Comparison of ENCODE assay signal across 18 cellular contexts in the genomic region with DNA sequence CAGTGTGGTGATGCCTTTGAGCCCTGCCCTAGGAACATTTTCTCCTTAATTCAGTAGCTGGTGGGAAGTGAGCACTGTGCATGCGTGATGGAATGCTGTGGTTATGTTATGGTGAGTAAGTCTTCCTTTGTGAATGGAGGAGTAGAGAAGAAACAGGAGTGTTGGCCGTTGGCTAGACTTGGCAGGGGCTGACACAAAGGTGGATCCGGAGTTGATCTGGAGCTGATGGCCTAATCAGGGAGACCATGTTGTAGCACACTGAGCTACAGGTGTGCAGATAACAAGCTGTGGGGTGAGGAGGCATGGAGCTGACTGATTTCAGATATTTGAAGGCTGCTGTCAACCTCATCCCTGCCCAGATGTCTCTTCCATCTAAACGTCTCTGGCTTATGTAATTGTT.
DNase-seq lines count a peak whose midpoint lies in the region; ATAC-seq and TF ChIP-seq lines count a peak whose summit lies in the region.
"Had no signal": no experiment of that assay in that cellular context is flagged by ENCODE, and none has a peak within 500 bp of the region (broad histone marks: within the 10 kb centered on the region; RNA-seq: fewer than 3 reads in every experiment).

No MANE protein-coding gene starts in this region.

- H3K9me3 ChIP-seq in thyroid gland: no peaks in the 10 kb centered on the region
- H3K9me3 ChIP-seq: BE2C, gastroesophageal sphincter, thoracic aorta had no signal

- H3K27me3 ChIP-seq in thyroid gland: no peaks in the 10 kb centered on the region
- H3K27me3 ChIP-seq: BE2C, gastroesophageal sphincter had no signal

- intact Hi-C loops in thyroid gland (cut with DNase I): no loop called here

- TF ChIP-seq CTCF in AG09309 (IDR thresholded peaks at IDR 0.05; ENCODE audit: control insufficient read depth, insufficient read depth, low read depth, low read length, missing control alignments) (no peak), thyroid gland (IDR thresholded peaks at IDR 0.05) (no peak)

- peaks cover 6 to 10% of the 10 kb centered on the region in 2 donors for H3K4me1 ChIP-seq in thyroid gland
- H3K4me1 ChIP-seq: BE2C had no signal

- H3K4me3 ChIP-seq in AG09309 (ENCODE audit: control insufficient read depth, low read depth, low read length): no peak overlapping the region
- H3K4me3 ChIP-seq in thyroid gland (replicated peaks in 1 of 3): no peak overlapping the region
- H3K4me3 ChIP-seq: gastroesophageal sphincter, thoracic aorta had no signal

- no peak overlapping the region for H3K27ac ChIP-seq in thyroid gland
- H3K27ac ChIP-seq: gastroesophageal sphincter had no signal

- no peak for ATAC-seq in GM21786 (IDR thresholded peaks at IDR 0.05; ENCODE audit: unreplicated experiment)
- ATAC-seq: gastroesophageal sphincter had no signal

- H3K36me3 ChIP-seq in thyroid gland: no peaks in the 10 kb centered on the region
- H3K36me3 ChIP-seq: BE2C, gastroesophageal sphincter, thoracic aorta had no signal

- TF ChIP-seq POLR2A in thyroid gland (IDR thresholded peaks at IDR 0.05): no peak

- 90 to 95% methylated on average over 4 of the region's 4 CpGs for WGBS in thyroid gland, 2 donors

- peak; percentile 31 for DNase-seq in AG09309 (ENCODE audit: low read depth)
- DNase-seq in HS-27A (ENCODE audit: low read depth): peak; percentile 4
- peak; percentile 74 for DNase-seq in amniotic epithelial cell (ENCODE audit: low read depth)
- DNase-seq in iris pigment epithelial cell (ENCODE audit: low read depth): peak; percentile 72
- DNase-seq in middle frontal gyrus (ENCODE audit: extremely low spot score, low spot score): no peak
- no peak for DNase-seq in stimulated activated naive CD4-positive, alpha-beta T cell (lab: John Stamatoyannopoulos, UW)
- no peak for DNase-seq in thyroid gland
- DNase-seq: activated T-cell treated with anti-CD3 and anti-CD28 coated beads, Interleukin-2, amount 50 U/mL, for 24 hours; amygdala; BE2C; DMS79; kidney; NCI-H1048; stimulated activated CD4-positive, alpha-beta T cell treated with anti-CD3 and anti-CD28 coated beads, Interleukin-15, amount 100 ng/mL, for 24 hours; T-helper 1 cell had no signal

Comparison
In these comparisons a context has a peak if more than half of its experiments do, and no peak if none do; other contexts are left out.
1. DNase-seq: peak in AG09309 (single experiment), HS-27A (single experiment), amniotic epithelial cell (single experiment) and iris pigment epithelial cell (single experiment); none in middle frontal gyrus (single experiment), stimulated activated naive CD4-positive, alpha-beta T cell (0 of 6) and thyroid gland (0 of 2).